ENCODE assay signal across 28 cellular contexts in the genomic region with DNA sequence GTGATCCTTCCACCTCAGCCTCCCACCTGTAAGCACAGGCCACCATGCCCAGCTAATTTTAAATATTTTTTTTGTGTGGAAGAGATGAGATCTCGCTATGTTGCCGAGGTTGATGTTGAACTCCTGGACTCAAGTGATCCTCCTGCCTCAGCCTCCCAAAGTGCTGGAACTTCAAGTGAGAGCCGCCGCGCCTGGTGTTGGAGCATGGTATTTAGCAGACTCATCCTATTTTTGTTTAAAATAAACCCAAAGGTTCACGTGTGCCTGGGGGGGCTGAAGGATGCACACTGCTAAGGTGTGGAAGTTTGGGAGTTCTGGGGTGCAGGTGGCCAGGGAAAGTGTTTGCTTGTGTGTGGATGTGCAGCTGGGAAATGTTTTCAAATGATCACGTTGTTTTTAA.
"Had no signal": no experiment of that assay in that cellular context is flagged by ENCODE, and none has a peak within 500 bp of the region (broad histone marks: within the 10 kb centered on the region; RNA-seq: fewer than 3 reads in every experiment).

No MANE protein-coding gene starts in this region.

- H3K36me3 Mint-ChIP-seq: natural killer cell had no signal

- H3K4me3 Mint-ChIP-seq: activated B cell treated with CpG ODN at 0.5 μM for 24 hours; activated CD4-positive, alpha-beta T cell treated with anti-CD3 and anti-CD28 coated beads for 36 hours; activated naive CD8-positive, alpha-beta T cell; activated T-cell treated with anti-CD3 and anti-CD28 coated beads, Interleukin-2, amount 50 U/mL, for 4 hours; mesothelial cell of epicardium; natural killer cell; stimulated activated memory B cell treated with anti-CD40 and anti-IgM and Interleukin-4, amounts not matched to agents 10 μg/mL and 1 μg/mL and 100 μg/mL, for 72 hours; T-helper 17 cell had no signal

- H3K4me1 Mint-ChIP-seq: activated B cell treated with CpG ODN at 0.5 μM for 24 hours; stimulated activated memory B cell treated with anti-CD40 and anti-IgM and Interleukin-4, amounts not matched to agents 10 μg/mL and 1 μg/mL and 100 μg/mL, for 72 hours had no signal

- H3K9me3 Mint-ChIP-seq: activated B cell treated with CpG ODN at 0.5 μM for 24 hours; activated T-cell treated with anti-CD3 and anti-CD28 coated beads, Interleukin-2, amount 50 U/mL, for 4 hours; activated T-helper 2 cell treated with anti-CD3 and anti-CD28 coated beads, Interferon-gamma antibody, Interleukin-2, Interleukin-4, amounts not matched to agents 10 μg/mL and 5 μg/mL and 100 μg/mL, durations not matched to agents 14 hours and 24 hours and 36 hours; mesothelial cell of epicardium; natural killer cell; stimulated activated memory B cell treated with anti-CD40 and anti-IgM and Interleukin-4, amounts not matched to agents 10 μg/mL and 1 μg/mL and 100 μg/mL, for 72 hours had no signal

- ATAC-seq: activated CD4-positive, alpha-beta T cell treated with anti-CD3 and anti-CD28 coated beads for 36 hours; activated T-cell treated with anti-CD3 and anti-CD28 coated beads, Interleukin-2, amount 50 U/mL, for 4 hours; heart right ventricle; left lobe of liver; natural killer cell; right cardiac atrium; stimulated activated memory B cell treated with anti-CD40 and anti-IgM and Interleukin-4, amounts not matched to agents 10 μg/mL and 1 μg/mL and 100 μg/mL, for 72 hours; T-helper 17 cell had no signal

- H3K4me1 ChIP-seq: breast epithelium, prostate gland, testis had no signal

- DNase-seq: activated B cell treated with CpG ODN at 0.5 μM for 24 hours; activated CD4-positive, alpha-beta T cell treated with anti-CD3 and anti-CD28 coated beads for 36 hours; activated CD4-positive, alpha-beta T cell treated with anti-CD3 and anti-CD28 coated beads, Interleukin-2, amount 50 U/mL, for 4 hours; activated CD8-positive, alpha-beta memory T cell treated with anti-CD3 and anti-CD28 coated beads for 24 hours; activated CD8-positive, alpha-beta memory T cell treated with anti-CD3 and anti-CD28 coated beads, Interleukin-2, amount 50 U/mL, for 4 hours; activated naive CD4-positive, alpha-beta T cell; activated T-cell treated with anti-CD3 and anti-CD28 coated beads, Interleukin-2, amount 50 U/mL, for 4 hours; cortex of kidney; islet precursor cell; mammary epithelial cell; natural killer cell; stimulated activated CD4-positive, alpha-beta T cell treated with anti-CD3 and anti-CD28 coated beads, Interleukin-15, amount 100 ng/mL, for 24 hours; stomach; SW 1271; T-helper 17 cell; testis; trophoblast cell had no signal

- H3K4me3 ChIP-seq: breast epithelium, heart right ventricle, prostate gland, skin epidermis, stomach, testis had no signal

- H3K36me3 ChIP-seq: breast epithelium, prostate gland had no signal

- H3K27ac ChIP-seq: breast epithelium, epithelial cell of prostate, heart right ventricle, prostate gland, testis had no signal

- H3K27me3 ChIP-seq: breast epithelium, heart right ventricle, stomach, testis had no signal

- H3K9me3 ChIP-seq: breast epithelium, heart right ventricle, prostate gland, stomach, testis had no signal

- H3K27me3 Mint-ChIP-seq: activated B cell treated with CpG ODN at 0.5 μM for 24 hours; activated CD4-positive, alpha-beta T cell treated with anti-CD3 and anti-CD28 coated beads for 36 hours; activated naive CD8-positive, alpha-beta T cell; stimulated activated memory B cell treated with anti-CD40 and anti-IgM and Interleukin-4, amounts not matched to agents 10 μg/mL and 1 μg/mL and 100 μg/mL, for 72 hours; T-helper 17 cell had no signal

- H3K27ac Mint-ChIP-seq: activated B cell treated with CpG ODN at 0.5 μM for 24 hours; activated CD4-positive, alpha-beta T cell treated with anti-CD3 and anti-CD28 coated beads for 36 hours; activated naive CD8-positive, alpha-beta T cell; activated T-helper 2 cell treated with anti-CD3 and anti-CD28 coated beads, Interferon-gamma antibody, Interleukin-2, Interleukin-4, amounts not matched to agents 10 μg/mL and 5 μg/mL and 100 μg/mL, durations not matched to agents 14 hours and 24 hours and 36 hours; mesothelial cell of epicardium; natural killer cell; stimulated activated memory B cell treated with anti-CD40 and anti-IgM and Interleukin-4, amounts not matched to agents 10 μg/mL and 1 μg/mL and 100 μg/mL, for 72 hours; T-helper 17 cell had no signal
